13 cellular contexts compared by ENCODE assay signal in genomic region chr11:9755561-9755960, GRCh38.
DNase-seq lines count a peak whose midpoint lies in the region; ATAC-seq and TF ChIP-seq lines count a peak whose summit lies in the region.
"Had no signal": no experiment of that assay in that cellular context is flagged by ENCODE, and none has a peak within 500 bp of the region (broad histone marks: within the 10 kb centered on the region; RNA-seq: fewer than 3 reads in every experiment).

No MANE protein-coding gene starts in this region.

- H3K4me3 Mint-ChIP-seq in T-helper 17 cell, result no peak overlapping the region

- DNase-seq in NCI-H1694 treated with DMSO at 0.1 percent for 48 hours (lab: John Stamatoyannopoulos, UW), result peak; percentile 11
- DNase-seq in NCI-H1694 (lab: John Stamatoyannopoulos, UW), result no peak
- no peak for DNase-seq in T-helper 17 cell
- peak; percentile 68 for DNase-seq in fibroblast of the aortic adventitia (ENCODE audit: low read depth)
- no peak for DNase-seq in stomach
- no peak for DNase-seq in DMS153 treated with DMSO at 0.1 percent for 48 hours (lab: John Stamatoyannopoulos, UW; ENCODE audit: unreplicated experiment)
- no peak for DNase-seq in OCI-M2 (lab: John Stamatoyannopoulos, UW; ENCODE audit: unreplicated experiment)
- DNase-seq: glutamatergic neuron; stimulated activated CD4-positive, alpha-beta T cell treated with anti-CD3 and anti-CD28 coated beads, Interleukin-1b, Interleukin-23, amount 100 ng/mL, for 48 hours; T-helper 1 cell had no signal

- no peaks in the 10 kb centered on the region for H3K36me3 Mint-ChIP-seq in T-helper 17 cell (ENCODE audit: low read depth)

- ATAC-seq in T-helper 17 cell (no peak), GM19328 (IDR thresholded peaks at IDR 0.05; ENCODE audit: unreplicated experiment) (no peak)
- ATAC-seq: A549 had no signal

- H3K27ac Mint-ChIP-seq in T-helper 17 cell, result peak overlapping the region; percentile 83

- peaks cover 21 to 55% (median 31%) of the 10 kb centered on the region in 4 donors for H3K4me1 ChIP-seq in stomach

- no peaks in the 10 kb centered on the region for H3K27me3 ChIP-seq in stomach
- H3K27me3 ChIP-seq: cardiac muscle cell had no signal

- peaks cover 0 to 18% (median 5%) of the 10 kb centered on the region in 4 donors for H3K36me3 ChIP-seq in stomach
- H3K36me3 ChIP-seq: cardiac muscle cell had no signal

- H3K4me3 ChIP-seq in fibroblast of the aortic adventitia (ENCODE audit: low read depth, low read length), result no peak overlapping the region
- H3K4me3 ChIP-seq in stomach, result no peak overlapping the region
- H3K4me3 ChIP-seq: A549, cardiac muscle cell had no signal

- no peak for TF ChIP-seq EP300 in stomach (IDR thresholded peaks at IDR 0.05)

- TF ChIP-seq CTCF in fibroblast of the aortic adventitia (IDR thresholded peaks at IDR 0.05; ENCODE audit: insufficient read depth, low read length) (no peak), stomach (IDR thresholded peaks at IDR 0.05) (no peak)

- no peaks in the 10 kb centered on the region for H3K27me3 Mint-ChIP-seq in T-helper 17 cell

- H3K27ac ChIP-seq in stomach, result peak overlapping the region in 3 of 5 donors; percentile 22 to 23 (median 23)
- H3K27ac ChIP-seq: cardiac muscle cell had no signal

- H3K4me1 Mint-ChIP-seq in T-helper 17 cell, result peaks cover 19% of the 10 kb centered on the region

- 51 to 69% (median 64%) methylated on average over 4 of the region's 4 CpGs for WGBS in stomach, 5 donors

- intact Hi-C loops in stomach (cut with DNase I; ENCODE audit: low total_unique reads), result loop anchor here (10.0 kb wide), 1 partner anchor 219 kb away; no protein-coding TSS in a partner anchor

- H3K9me3 ChIP-seq in T-helper 17 cell (ENCODE audit: control insufficient read depth, low read length, poor library complexity, severe bottlenecking), result no peaks in the 10 kb centered on the region
- H3K9me3 ChIP-seq in stomach, result no peaks in the 10 kb centered on the region
- H3K9me3 ChIP-seq: A549 had no signal

- TF ChIP-seq POLR2A in stomach (IDR thresholded peaks at IDR 0.05), result no peak

Comparison
In these comparisons a context has a peak if more than half of its experiments do, and no peak if none do; other contexts are left out.
1. DNase-seq: peak in NCI-H1694 treated with DMSO at 0.1 percent for 48 hours (single experiment) and fibroblast of the aortic adventitia (single experiment); none in NCI-H1694 (single experiment), T-helper 17 cell (0 of 3), stomach (single experiment), DMS153 treated with DMSO at 0.1 percent for 48 hours (single experiment) and OCI-M2 (single experiment).